1 cellular context compared by ENCODE assay signal in the genomic region with DNA sequence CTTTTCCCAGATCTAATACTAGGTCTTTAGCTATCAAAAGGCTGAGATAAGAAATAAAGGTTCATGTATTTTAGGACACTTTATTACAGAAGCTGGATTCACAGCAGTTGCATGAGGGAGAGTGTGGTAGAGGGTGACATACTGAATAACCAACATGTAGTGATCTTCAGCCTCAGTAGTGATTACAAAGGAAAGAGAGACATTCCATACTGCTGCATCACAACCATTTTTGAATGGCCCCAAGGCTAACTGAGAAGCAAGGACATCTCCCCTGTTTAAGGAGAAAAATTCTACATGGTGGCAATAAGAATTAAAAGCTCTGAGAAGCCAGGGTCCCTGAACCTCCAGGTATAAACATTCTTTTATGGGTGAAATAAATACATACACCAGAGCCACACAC.
TF ChIP-seq lines count a peak whose summit lies in the region.

No MANE protein-coding gene starts in this region.

TF ChIP-seq in IMR-90, 13 proteins besides CTCF, POLR2A, EP300 and RAD21:
- TF ChIP-seq MXI1 (IDR thresholded peaks at IDR 0.05; ENCODE audit: borderline replicate concordance, low read depth, low read length): no peak
- no peak for TF ChIP-seq NFE2L2 (IDR thresholded peaks at IDR 0.05; ENCODE audit: low read depth, low read length)
- 0 out of 2 replicates have a peak, but pooled peaks have one; percentile 7 for TF ChIP-seq FOS (IDR thresholded peaks at IDR 0.05; ENCODE audit: low read depth, low read length)
- no peak for TF ChIP-seq SMC3 (IDR thresholded peaks at IDR 0.05; ENCODE audit: low read depth, low read length)
- no peak for TF ChIP-seq CEBPB (IDR thresholded peaks at IDR 0.05; ENCODE audit: low read depth, low read length)
- TF ChIP-seq MAFK (IDR thresholded peaks at IDR 0.05; ENCODE audit: low read depth, low read length): no peak
- TF ChIP-seq RFX5 (IDR thresholded peaks at IDR 0.05; ENCODE audit: low read depth, low read length): no peak
TF ChIP-seq in IMR-90: peak in this region for 1.
